1 cellular context compared by ENCODE assay signal in genomic region chr3:57252404-57252803, GRCh38.
TF ChIP-seq lines count a peak whose summit lies in the region.

No MANE protein-coding gene starts in this region.

TF ChIP-seq in K562, 482 proteins besides CTCF, POLR2A, EP300 and RAD21:
- TF ChIP-seq MEIS2 (IDR thresholded peaks at IDR 0.05; ENCODE audit: partially characterized antibody) (peak; percentile 53), PBX2 (CRISPR knock-in tag; IDR thresholded peaks at IDR 0.05; ENCODE audit: low read depth) (no peak), PBX2 (tag; conservative IDR thresholded peaks at IDR 0.05; ENCODE audit: low read depth) (peak; percentile 73), CCAR2 (IDR thresholded peaks at IDR 0.05; ENCODE audit: low read depth, low read length) (no peak), SMAD1 (IDR thresholded peaks at IDR 0.05; ENCODE audit: low read depth, low read length, partially characterized antibody) (no peak), PKNOX1 (IDR thresholded peaks at IDR 0.05) (peak; percentile 25; the same call in 1 of the 2 replicates), ZBTB9 (CRISPR knock-in tag; IDR thresholded peaks at IDR 0.05) (no peak), REST (CRISPR knock-in tag; IDR thresholded peaks at IDR 0.05; ENCODE audit: low read depth) (no peak)
